In genomic region chr14:104732931-104733681, GRCh38 we compare ENCODE assay signal across 18 cellular contexts. TPM values are rescaled to one million over a fixed set of nuclear protein-coding genes. Genes with fewer than 3 reads are reported as not detected.
DNase-seq lines count a peak whose midpoint lies in the region; ATAC-seq and TF ChIP-seq lines count a peak whose summit lies in the region.
"Had no signal": no experiment of that assay in that cellular context is flagged by ENCODE, and none has a peak within 500 bp of the region (broad histone marks: within the 10 kb centered on the region; RNA-seq: fewer than 3 reads in every experiment).

No MANE protein-coding gene starts in this region.

- H3K36me3 ChIP-seq in left ventricle myocardium inferior = peaks cover 4% of the 10 kb centered on the region
- H3K36me3 ChIP-seq in mucosa of descending colon (ENCODE audit: low read depth) = no peaks in the 10 kb centered on the region
- no peaks in the 10 kb centered on the region for H3K36me3 ChIP-seq in vagina
- no peaks in the 10 kb centered on the region for H3K36me3 ChIP-seq in WERI-Rb-1

- H3K9me3 ChIP-seq in left ventricle myocardium inferior (replicated peaks) = no peaks in the 10 kb centered on the region
- H3K9me3 ChIP-seq in mucosa of descending colon = no peaks in the 10 kb centered on the region
- no peaks in the 10 kb centered on the region for H3K9me3 ChIP-seq in vagina
- H3K9me3 ChIP-seq in WERI-Rb-1 (ENCODE audit: severe bottlenecking) = no peaks in the 10 kb centered on the region

- TF ChIP-seq CTCF in left ventricle myocardium inferior (IDR thresholded peaks at IDR 0.05; ENCODE audit: borderline replicate concordance) (no peak), epithelial cell of esophagus (IDR thresholded peaks at IDR 0.05; ENCODE audit: insufficient read depth, low read depth, low read length, missing control alignments) (no peak), mucosa of descending colon (IDR thresholded peaks at IDR 0.05) (no peak), vagina (IDR thresholded peaks at IDR 0.05) (no peak), WERI-Rb-1 (IDR thresholded peaks at IDR 0.05; ENCODE audit: low read depth, low read length) (no peak)

- peak overlapping the region; percentile 98 for H3K27ac ChIP-seq in left ventricle myocardium inferior (replicated peaks)
- H3K27ac ChIP-seq in vagina = peak overlapping the region; percentile 60
- no peak overlapping the region for H3K27ac ChIP-seq in WERI-Rb-1
- H3K27ac ChIP-seq: HL-60 had no signal

- H3K4me1 ChIP-seq in left ventricle myocardium inferior = peaks cover 93% of the 10 kb centered on the region
- peaks cover 15% of the 10 kb centered on the region for H3K4me1 ChIP-seq in mucosa of descending colon (ENCODE audit: low read depth)
- H3K4me1 ChIP-seq in vagina = peaks cover 47% of the 10 kb centered on the region

- no peak overlapping the region for H3K4me3 ChIP-seq in left ventricle myocardium inferior
- no peak overlapping the region for H3K4me3 ChIP-seq in epithelial cell of esophagus (ENCODE audit: low read length)
- no peak overlapping the region for H3K4me3 ChIP-seq in mucosa of descending colon
- no peak overlapping the region for H3K4me3 ChIP-seq in vagina
- no peak overlapping the region for H3K4me3 ChIP-seq in WERI-Rb-1 (ENCODE audit: low read depth, low read length)
- H3K4me3 ChIP-seq: skin epidermis had no signal

- ATAC-seq in left ventricle myocardium superior (no peak), mucosa of descending colon (peak; percentile 79), GM18861 (IDR thresholded peaks at IDR 0.05; ENCODE audit: unreplicated experiment) (no peak)
- ATAC-seq: activated CD4-positive, CD25-positive, alpha-beta regulatory T cell treated with anti-CD3 and anti-CD28 coated beads, Interleukin-2, amount 50 U/mL, for 24 hours had no signal

- no peaks in the 10 kb centered on the region for H3K27me3 ChIP-seq in left ventricle myocardium inferior (ENCODE audit: low read depth)
- H3K27me3 ChIP-seq in vagina = no peaks in the 10 kb centered on the region
- no peaks in the 10 kb centered on the region for H3K27me3 ChIP-seq in WERI-Rb-1 (ENCODE audit: insufficient read depth, low read depth, severe bottlenecking)

- no peak for DNase-seq in left ventricle myocardium inferior
- no peak for DNase-seq in left ventricle myocardium superior
- peak; percentile 66 for DNase-seq in epithelial cell of esophagus (ENCODE audit: low read depth)
- DNase-seq in mucosa of descending colon = peak; percentile 83 to 87 (median 84)
- no peak for DNase-seq in vagina (ENCODE audit: extremely low spot score in 2 of 2)
- no peak for DNase-seq in NCI-H446 treated with DMSO at 0.1 percent for 48 hours (lab: John Stamatoyannopoulos, UW)
- DNase-seq in WERI-Rb-1 = no peak
- DNase-seq: ACHN, EL, immature natural killer cell, KG1, NCI-H1105, NCI-H2171, SIG-M5 had no signal

- no peak for TF ChIP-seq POLR2A in vagina (IDR thresholded peaks at IDR 0.05)

- intact Hi-C loops in left ventricle myocardium inferior (cut with micrococcal nuclease) = no loop called here
- intact Hi-C loops in left ventricle myocardium superior (cut with micrococcal nuclease) = no loop called here
- intact Hi-C loops in mucosa of descending colon (cut with DNase I, micrococcal nuclease) = no loop called here
- intact Hi-C loops in vagina (cut with DNase I) = no loop called here

RNA-seq across cellular contexts. Expression of gene ADSS1, which starts 9.1 kb away (rescaled TPM):
- 218 TPM for total RNA-seq in left ventricle myocardium inferior
- total RNA-seq in left ventricle myocardium superior = 226 TPM
- total RNA-seq in mucosa of descending colon = 1 to 10 TPM; 2.0 to 6.0 (median 4.2) TPM
- total RNA-seq in vagina = 10.3 TPM

RNA-seq across cellular contexts. Expression of gene SIVA1, which starts 19.8 kb away (rescaled TPM):
- total RNA-seq in left ventricle myocardium inferior = 55.6 TPM
- 65.1 TPM for total RNA-seq in left ventricle myocardium superior
- total RNA-seq in mucosa of descending colon = 10 to 100 TPM; 38.7 to 82.4 (median 60.4) TPM
- 284 TPM for total RNA-seq in vagina

RNA-seq across cellular contexts. Expression of gene INF2, which starts 43.7 kb away (rescaled TPM):
- total RNA-seq in left ventricle myocardium inferior = 28.5 TPM
- total RNA-seq in left ventricle myocardium superior = 30.4 TPM
- total RNA-seq in mucosa of descending colon = 100 to 1,000 TPM; 132 to 216 (median 176) TPM
- 49.1 TPM for total RNA-seq in vagina

Comparison
In these comparisons a context has a peak if more than half of its experiments do, and no peak if none do; other contexts are left out.
1. DNase-seq: peak in epithelial cell of esophagus (single experiment) and mucosa of descending colon (3 of 3); none in left ventricle myocardium inferior (single experiment), left ventricle myocardium superior (single experiment), vagina (0 of 2), NCI-H446 treated with DMSO at 0.1 percent for 48 hours (single experiment) and WERI-Rb-1 (single experiment).
2. RNA of gene ADSS1, which starts 9.1 kb away (total RNA-seq): 226 TPM in left ventricle myocardium superior (single experiment) and 218 TPM in left ventricle myocardium inferior (single experiment); 10.3 TPM in vagina (single experiment) and 2.0 to 6.0 TPM in mucosa of descending colon; every median in the first group is over 10 times any median in the second.